In the genomic region with DNA sequence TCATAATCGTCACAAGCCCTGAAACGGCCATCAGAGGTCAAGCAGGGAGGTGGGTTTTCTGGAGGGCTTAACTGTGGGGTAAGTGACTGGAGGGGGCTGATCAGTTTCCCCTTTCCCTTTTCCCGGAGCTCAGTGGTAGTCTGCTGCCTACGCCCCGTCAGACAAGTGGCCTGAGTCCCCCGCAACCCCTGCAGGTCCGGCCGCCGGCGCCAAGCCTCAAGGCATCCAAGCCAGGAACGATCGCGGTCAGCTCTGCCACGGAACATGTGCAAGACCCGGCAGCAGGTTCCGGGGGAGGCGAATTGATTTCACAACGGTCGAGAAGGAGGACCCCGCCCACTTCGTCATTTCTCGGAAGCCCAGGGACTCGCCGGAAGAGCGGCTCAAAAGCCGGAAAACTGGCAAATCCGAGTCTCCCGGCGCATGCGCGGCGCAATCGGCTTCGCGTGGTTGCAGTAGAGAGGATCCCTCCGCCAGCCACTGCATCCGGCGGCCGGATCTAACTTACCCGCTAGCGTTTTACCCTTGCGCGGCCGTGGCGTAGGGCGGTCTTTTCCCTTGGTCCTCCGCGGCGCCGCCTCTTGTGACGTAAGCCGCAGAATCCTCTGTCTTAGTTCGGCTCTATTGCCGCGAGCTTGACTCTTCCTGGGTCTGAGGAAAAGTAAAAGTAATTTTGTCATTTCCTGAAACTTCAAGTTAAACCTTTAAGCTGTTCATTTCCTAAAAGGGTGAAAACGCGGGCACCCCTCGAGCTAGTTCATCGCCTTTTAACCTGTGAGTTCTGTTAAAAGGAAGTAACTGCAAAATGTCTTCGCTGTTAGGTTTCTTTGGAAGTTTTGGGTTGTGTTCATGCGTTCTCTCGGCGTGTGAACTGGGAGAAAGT, we compare ENCODE assay signal across 8 cellular contexts. TPM values are rescaled to one million over a fixed set of nuclear protein-coding genes. Genes with fewer than 3 reads are reported as not detected.
DNase-seq lines count a peak whose midpoint lies in the region; ATAC-seq, FAIRE-seq and TF ChIP-seq lines count a peak whose summit lies in the region.

No MANE protein-coding gene starts in this region.

- TF ChIP-seq CTCF in CD4-positive, alpha-beta T cell (IDR thresholded peaks at IDR 0.05) = no peak
- TF ChIP-seq CTCF in HepG2 (CRISPR knock-in tag; IDR thresholded peaks at IDR 0.05) = no peak; the same call in 1 of the 2 replicates

- H3K9me3 ChIP-seq in CD4-positive, alpha-beta T cell (ENCODE audit: control insufficient read depth, low read length) = no peaks in the 10 kb centered on the region
- no peaks in the 10 kb centered on the region for H3K9me3 ChIP-seq in HepG2 (ENCODE audit: low read length)

- peak; percentile 95 for FAIRE-seq in HepG2 (lab: Jason Lieb, UNC)

- H3K9ac ChIP-seq in HepG2 (ENCODE audit: insufficient read depth, low read depth, low read length) = peak overlapping the region; percentile 81

- H3K36me3 Mint-ChIP-seq in CD4-positive, alpha-beta T cell (ENCODE audit: low read depth) = peaks cover 40% of the 10 kb centered on the region
- H3K36me3 Mint-ChIP-seq in activated CD4-positive, alpha-beta memory T cell treated with anti-CD3 and anti-CD28 coated beads for 36 hours = peaks cover 20% of the 10 kb centered on the region

- POLR2A ChIA-PET in CD4-positive, alpha-beta T cell (lab: Charles Lee) = interaction anchor here (0.7 to 7.5 kb wide), 32 partner anchors 10 to 1369 kb away, joined by 3 to 778 read pairs (median 5); partner anchors contain the start of genes C3orf33, CCNL1, GMPS and SSR3
- POLR2A ChIA-PET in activated CD4-positive, alpha-beta memory T cell treated with anti-CD3 and anti-CD28 coated beads for 36 hours (lab: Charles Lee) = interaction anchor here (0.9 to 5.4 kb wide), 17 partner anchors 12 to 621 kb away, joined by 3 to 251 read pairs (median 5); partner anchors contain the start of genes CCNL1 and SSR3
- POLR2A ChIA-PET in HepG2 (lab: Yijun Ruan, JAX) = interaction anchor here (0.7 to 7.5 kb wide), 19 partner anchors 12 to 640 kb away, joined by 3 to 484 read pairs (median 7); partner anchors contain the start of genes CCNL1, SSR3 and TIPARP

- peaks cover 31% of the 10 kb centered on the region for H3K4me1 Mint-ChIP-seq in CD4-positive, alpha-beta T cell (ENCODE audit: low read depth)
- peaks cover 25% of the 10 kb centered on the region for H3K4me1 Mint-ChIP-seq in activated CD4-positive, alpha-beta memory T cell treated with anti-CD3 and anti-CD28 coated beads for 36 hours (ENCODE audit: low read depth)

- no peaks in the 10 kb centered on the region for H4K20me1 ChIP-seq in HepG2 (ENCODE audit: insufficient read depth, low read length)

- TF ChIP-seq POLR2A in HepG2 (IDR thresholded peaks at IDR 0.05; ENCODE audit: insufficient read depth in 1 of 2, low read depth in 2 of 2, low read length in 2 of 2) = peak; percentile 92 to 93

- peak; percentile 93 to 99 (median 97) for DNase-seq in CD4-positive, alpha-beta T cell
- DNase-seq in NCI-H82 (lab: John Stamatoyannopoulos, UW) = peak; percentile 100
- DNase-seq in activated CD4-positive, alpha-beta memory T cell treated with anti-CD3 and anti-CD28 coated beads for 36 hours = peak; percentile 99
- peak; percentile 99 to 100 for DNase-seq in dermis microvascular lymphatic vessel endothelial cell (ENCODE audit: low read depth in 2 of 2)
- peak; percentile 98 for DNase-seq in HepG2 (ENCODE audit: low spot score)
- peak; percentile 94 to 95 for DNase-seq in stimulated activated CD4-positive, alpha-beta T cell treated with anti-CD3 and anti-CD28 coated beads, Interleukin-2, amount 100 ng/mL, for 48 hours

- peak overlapping the region; percentile 74 to 88 (median 74) for H3K4me3 ChIP-seq in HepG2 (replicated peaks in 1 of 3; ENCODE audit: insufficient read depth in 1 of 3, low read depth in 2 of 3, low read length in 3 of 3)

- peak overlapping the region; percentile 98 for H3K27ac ChIP-seq in CD4-positive, alpha-beta T cell (ENCODE audit: low read depth, low read length)
- H3K27ac ChIP-seq in HepG2 (ENCODE audit: extremely low read length, insufficient read depth, low read length) = peak overlapping the region; percentile 88

- TF ChIP-seq EP300 in HepG2 (IDR thresholded peaks at IDR 0.05; ENCODE audit: low read depth in 2 of 2, low read length in 2 of 2) (peak; percentile 24 to 56; a peak in 3 of 4 replicates), HepG2 (CRISPR knock-in tag; IDR thresholded peaks at IDR 0.05; ENCODE audit: borderline replicate concordance) (peak; percentile 86)

- no peaks in the 10 kb centered on the region for H3K36me3 ChIP-seq in HepG2 (replicated peaks in 1 of 2; ENCODE audit: control insufficient read depth in 1 of 2, insufficient read depth in 2 of 2, low read length in 2 of 2)

- H3K27me3 Mint-ChIP-seq in CD4-positive, alpha-beta T cell = no peaks in the 10 kb centered on the region
- H3K27me3 Mint-ChIP-seq in activated CD4-positive, alpha-beta memory T cell treated with anti-CD3 and anti-CD28 coated beads for 36 hours = no peaks in the 10 kb centered on the region

- H3K27ac Mint-ChIP-seq in CD4-positive, alpha-beta T cell = peak overlapping the region; percentile 98
- peak overlapping the region; percentile 99 for H3K27ac Mint-ChIP-seq in activated CD4-positive, alpha-beta memory T cell treated with anti-CD3 and anti-CD28 coated beads for 36 hours

- H3K4me1 ChIP-seq in HepG2 (ENCODE audit: insufficient read depth, low read length) = peaks cover 35% of the 10 kb centered on the region

- no peaks in the 10 kb centered on the region for H3K9me3 Mint-ChIP-seq in CD4-positive, alpha-beta T cell
- peaks cover 6% of the 10 kb centered on the region for H3K9me3 Mint-ChIP-seq in activated CD4-positive, alpha-beta memory T cell treated with anti-CD3 and anti-CD28 coated beads for 36 hours

- peak overlapping the region; percentile 84 for H3K4me2 ChIP-seq in HepG2 (ENCODE audit: low read depth, low read length)

- ATAC-seq in CD4-positive, alpha-beta T cell (ENCODE audit: poor library complexity) = peak; percentile 91
- ATAC-seq in GM19452 (IDR thresholded peaks at IDR 0.05; ENCODE audit: unreplicated experiment) = peak; percentile 96
- ATAC-seq in HG03575 (IDR thresholded peaks at IDR 0.05; ENCODE audit: extremely low read depth, insufficient number of reproducible peaks, low FRiP score, unreplicated experiment) = peak; percentile 85
- peak; percentile 95 for ATAC-seq in HepG2

- WGBS in HepG2 (ENCODE audit: low lambda C conversion rate) = 2% methylated on average over 35 of the region's 63 CpGs

- no peaks in the 10 kb centered on the region for H3K27me3 ChIP-seq in CD4-positive, alpha-beta T cell (ENCODE audit: control insufficient read depth, insufficient read depth, low read length)
- H3K27me3 ChIP-seq in HepG2 (ENCODE audit: control insufficient read depth in 1 of 2, insufficient read depth in 2 of 2, low read length in 2 of 2) = no peaks in the 10 kb centered on the region; a peak in 1 of 5 replicates

- intact Hi-C loops in CD4-positive, alpha-beta T cell (cut with DNase I, micrococcal nuclease) = loop anchor here (1.0 to 10.0 kb wide), 8 partner anchors 15 to 1470 kb away; partner anchors contain the start of genes CCNL1 (in 2 of the 2), GMPS (in 2 of the 2), GFM1 (in 1 of the 2) and SLC33A1 (in 1 of the 2)
- intact Hi-C loops in activated CD4-positive, alpha-beta memory T cell treated with anti-CD3 and anti-CD28 coated beads for 36 hours (cut with micrococcal nuclease) = loop anchor here (1.0 kb wide), 8 partner anchors 15 to 620 kb away; partner anchors contain the start of genes CCNL1, SSR3 and TIPARP
- intact Hi-C loops in HepG2 (cut with micrococcal nuclease; ENCODE audit: unreplicated experiment) = loop anchor here (1.0 kb wide), 1 partner anchor 15 kb away; the partner anchor contains the start of gene CCNL1

- no TSS peak for BruUV-seq in HepG2 (replicated peaks; lab: Mats Ljungman, UMichigan)

- peak overlapping the region; percentile 92 for H3K4me3 Mint-ChIP-seq in CD4-positive, alpha-beta T cell
- H3K4me3 Mint-ChIP-seq in activated CD4-positive, alpha-beta memory T cell treated with anti-CD3 and anti-CD28 coated beads for 36 hours = peak overlapping the region; percentile 89

- in situ Hi-C loops in HepG2 (cut with HindIII; ENCODE audit: extremely low pct_ligation_motif_present, low pct_unique_long_range_greater_than_20kb) = no loop called here

- peak overlapping the region; percentile 55 for H2AFZ ChIP-seq in HepG2 (ENCODE audit: low read length)

- TF ChIP-seq RAD21 in HepG2 (CRISPR knock-in tag; IDR thresholded peaks at IDR 0.05) = peak; percentile 37; the same call in 1 of the 2 replicates

- CTCF ChIA-PET in CD4-positive, alpha-beta T cell (lab: Charles Lee) = interaction anchor here (0.7 to 4.3 kb wide), 7 partner anchors 15 to 619 kb away, joined by 3 to 22 read pairs (median 3); partner anchors contain the start of genes CCNL1 and SSR3
- CTCF ChIA-PET in activated CD4-positive, alpha-beta memory T cell treated with anti-CD3 and anti-CD28 coated beads for 36 hours (lab: Charles Lee) = interaction anchor here (1.0 to 3.6 kb wide), 11 partner anchors 11 to 501 kb away, joined by 3 to 43 read pairs (median 6); partner anchors contain the start of gene CCNL1
- CTCF ChIA-PET in HepG2 (lab: Yijun Ruan, JAX; ENCODE audit: low intra/inter-chr PET ratio, low total read pairs) = no interaction called here

- H3K79me2 ChIP-seq in HepG2 (ENCODE audit: insufficient read depth, low read length) = peaks cover 10% of the 10 kb centered on the region

RNA-seq across cellular contexts. Expression of gene CCNL1, which starts 14.9 kb away (rescaled TPM):
- 1,000 to 10,000 TPM; 1,350 to 1,388 TPM for total RNA-seq in CD4-positive, alpha-beta T cell
- total RNA-seq in activated CD4-positive, alpha-beta memory T cell treated with anti-CD3 and anti-CD28 coated beads for 36 hours = 100 to 1,000 TPM; 144 to 150 TPM
- total RNA-seq in dermis microvascular lymphatic vessel endothelial cell (78.8 and 117 TPM in 2 replicates), HepG2 (2016; rRNA removed; fragmentation: Illumina TruSeq; extraction: Trizol) (23.5 and 151 TPM in 2 replicates)
- 18.9 and 19.9 TPM in 2 replicates for total RNA-seq in HepG2 (2016; cell fraction: cytosol; rRNA removed; fragmentation: Illumina TruSeq; extraction: Trizol; ENCODE audit: low read depth)
- 22.0 and 151 TPM in 2 replicates for total RNA-seq in HepG2 (2016; cell fraction: insoluble cytoplasmic fraction; rRNA removed; fragmentation: Illumina TruSeq; extraction: Trizol)
- total RNA-seq in HepG2 (2016; cell fraction: membrane; rRNA removed; fragmentation: Illumina TruSeq; extraction: Trizol) = 19.5 and 22.9 TPM in 2 replicates
- 552 TPM in 2 replicates for total RNA-seq in HepG2 (2016; cell fraction: nucleus; rRNA removed; fragmentation: Illumina TruSeq; extraction: Trizol)
- 303 and 309 TPM in 2 replicates for polyA plus RNA-seq in HepG2 (2011; rRNA removed)
- 35.9 and 39.3 TPM in 2 replicates for polyA plus RNA-seq in HepG2 (2011; cell fraction: cytosol; rRNA removed)
- polyA plus RNA-seq in HepG2 (2011; cell fraction: nucleus; rRNA removed) = 1,033 and 1,155 TPM in 2 replicates
- 118 and 121 TPM in 2 replicates for polyA plus RNA-seq in HepG2 (2012)
- 4.9 and 6.1 TPM in 2 replicates for polyA plus RNA-seq in HepG2 (2016; cell fraction: cytosol; fragmentation: Illumina TruSeq; extraction: Trizol; ENCODE audit: low read depth)
- 26.1 and 28.4 TPM in 2 replicates for polyA plus RNA-seq in HepG2 (2016; cell fraction: insoluble cytoplasmic fraction; fragmentation: Illumina TruSeq; extraction: Trizol; ENCODE audit: low read depth)
- 6.6 and 9.0 TPM in 2 replicates for polyA plus RNA-seq in HepG2 (2016; cell fraction: membrane; fragmentation: Illumina TruSeq; extraction: Trizol; ENCODE audit: low read depth)
- 607 and 612 TPM in 2 replicates for polyA plus RNA-seq in HepG2 (2016; cell fraction: nucleus; fragmentation: Illumina TruSeq; extraction: Trizol; ENCODE audit: insufficient read depth, low read depth)
- 138 and 193 TPM in 2 replicates for polyA minus RNA-seq in HepG2 (2011; rRNA and poly(A)+ RNA removed; ENCODE audit: low replicate concordance)
- polyA minus RNA-seq in HepG2 (2011; cell fraction: cytosol; rRNA and poly(A)+ RNA removed) = 30.6 and 49.5 TPM in 2 replicates
- polyA minus RNA-seq in HepG2 (2011; cell fraction: nucleus; rRNA and poly(A)+ RNA removed) = 1,410 and 1,557 TPM in 2 replicates

Comparison
In these comparisons a context has a peak if more than half of its experiments do, and no peak if none do; other contexts are left out.
1. Peak in every context shown above with its lines: DNase-seq, ATAC-seq, H3K4me3 ChIP-seq and H3K27ac ChIP-seq.